ENCODE assay signal across 8 cellular contexts in the genomic region with DNA sequence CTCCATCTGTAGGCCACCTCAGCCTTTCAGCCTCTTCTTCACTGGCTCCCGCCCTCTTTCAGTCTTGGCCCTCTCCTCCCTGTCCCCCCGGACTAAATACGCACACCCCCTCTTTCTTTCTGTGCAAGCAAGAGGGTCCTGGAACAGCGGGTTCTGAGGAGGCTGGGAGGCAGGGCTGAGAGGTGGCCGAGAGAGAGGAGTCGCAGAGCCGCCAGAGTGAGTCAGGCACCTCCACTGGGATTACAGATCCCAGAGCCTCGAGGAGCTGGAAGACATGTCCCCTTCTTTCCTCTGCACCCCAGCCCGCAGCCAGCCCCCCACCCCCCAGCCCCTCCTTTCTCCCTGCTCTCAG. TPM values are rescaled to one million over a fixed set of nuclear protein-coding genes. Genes with fewer than 3 reads are reported as not detected.
DNase-seq lines count a peak whose midpoint lies in the region; ATAC-seq, FAIRE-seq and TF ChIP-seq lines count a peak whose summit lies in the region.

TSS of gene CCDC136 (plus strand) at position 1 of the 352 bp plus-strand sequence. CDS start 444 bp downstream, outside the sequence.

- H3K36me3 ChIP-seq in urinary bladder (ENCODE audit: insufficient read depth): no peaks in the 10 kb centered on the region

- POLR2A ChIA-PET in MCF 10A (lab: Yijun Ruan, JAX): interaction anchor here (1.2 kb wide), 1 partner anchor 52 kb away, joined by 3 read pairs; the partner anchor contains the start of gene CALU

- H3K4me1 Mint-ChIP-seq in MCF 10A (ENCODE audit: insufficient read depth, unreplicated experiment) (no peaks in the 10 kb centered on the region), memory B cell (peaks cover 8% of the 10 kb centered on the region)

- no peaks in the 10 kb centered on the region for H3K36me3 Mint-ChIP-seq in MCF 10A (ENCODE audit: insufficient read depth, unreplicated experiment)
- no peaks in the 10 kb centered on the region for H3K36me3 Mint-ChIP-seq in memory B cell

- H3K9me3 Mint-ChIP-seq in MCF 10A (ENCODE audit: unreplicated experiment) (no peaks in the 10 kb centered on the region), memory B cell (no peaks in the 10 kb centered on the region)

- 5% methylated on average over 9 of the region's 9 CpGs for WGBS in urinary bladder

- H3K4me3 ChIP-seq in urinary bladder (ENCODE audit: low read depth, low read length): peak within 1 kb of the TSS; percentile 88

- no peaks in the 10 kb centered on the region for H3K4me1 ChIP-seq in urinary bladder (ENCODE audit: insufficient read depth)

- FAIRE-seq in HTR-8/SVneo (lab: Jason Lieb, UNC): no peak

- H3K27ac ChIP-seq in urinary bladder (ENCODE audit: low read depth): no peak within 1 kb of the TSS

- ATAC-seq in memory B cell (ENCODE audit: low read depth): no peak

- peak; percentile 47 for DNase-seq in AG08395 (ENCODE audit: low spot score)
- DNase-seq in HTR-8/SVneo (ENCODE audit: insufficient read length, low spot score): peak; percentile 37
- no peak for DNase-seq in MCF 10A (ENCODE audit: unreplicated experiment)
- no peak for DNase-seq in memory B cell (ENCODE audit: low spot score in 2 of 2)
- no peak for DNase-seq in NK-92 (lab: John Stamatoyannopoulos, UW; ENCODE audit: unreplicated experiment)
- no peak for DNase-seq in KG1 (lab: John Stamatoyannopoulos, UW)
- DNase-seq in CD1c-positive myeloid dendritic cell (ENCODE audit: extremely low spot score): no peak

- CTCF ChIA-PET in MCF 10A (lab: Yijun Ruan, JAX): no interaction called here

- H3K27ac Mint-ChIP-seq in MCF 10A (ENCODE audit: low read depth, unreplicated experiment): no peak within 1 kb of the TSS
- H3K27ac Mint-ChIP-seq in memory B cell: peak within 1 kb of the TSS; percentile 64

- no TSS peak for BruUV-seq in MCF 10A (replicated peaks; lab: Mats Ljungman, UMichigan)

- peak within 1 kb of the TSS; percentile 75 for H3K4me3 Mint-ChIP-seq in MCF 10A (ENCODE audit: unreplicated experiment)
- peak within 1 kb of the TSS; percentile 89 for H3K4me3 Mint-ChIP-seq in memory B cell

- intact Hi-C loops in MCF 10A (cut with micrococcal nuclease): no loop called here

- no peak for TF ChIP-seq CTCF in MCF 10A (IDR thresholded peaks at IDR 0.05; ENCODE audit: unreplicated experiment)

- peaks cover 28% of the 10 kb centered on the region for H3K27me3 Mint-ChIP-seq in MCF 10A (ENCODE audit: insufficient read depth, unreplicated experiment)
- H3K27me3 Mint-ChIP-seq in memory B cell: no peaks in the 10 kb centered on the region

RNA-seq across cellular contexts. Expression of gene CCDC136, which starts in this region (rescaled TPM):
- total RNA-seq in MCF 10A (2022) (3.5 and 6.5 TPM in 2 replicates), urinary bladder (18.4 TPM)
- polyA plus RNA-seq in urinary bladder: 27.3 TPM

Comparison
In these comparisons a context has a peak if more than half of its experiments do, and no peak if none do; other contexts are left out.
1. DNase-seq: peak in AG08395 (single experiment) and HTR-8/SVneo (single experiment); none in MCF 10A (single experiment), memory B cell (0 of 2), NK-92 (single experiment), KG1 (single experiment) and CD1c-positive myeloid dendritic cell (single experiment).